In genomic region chr9:27600254-27600653, GRCh38 we compare ENCODE assay signal across 17 cellular contexts. TPM values are rescaled to one million over a fixed set of nuclear protein-coding genes. Genes with fewer than 3 reads are reported as not detected.
DNase-seq lines count a peak whose midpoint lies in the region; ATAC-seq and TF ChIP-seq lines count a peak whose summit lies in the region.
"Had no signal": no experiment of that assay in that cellular context is flagged by ENCODE, and none has a peak within 500 bp of the region (broad histone marks: within the 10 kb centered on the region; RNA-seq: fewer than 3 reads in every experiment).

No MANE protein-coding gene starts in this region.

- H3K36me3 ChIP-seq in adrenal gland (replicated peaks in 1 of 2): no peaks in the 10 kb centered on the region
- no peaks in the 10 kb centered on the region for H3K36me3 ChIP-seq in upper lobe of left lung
- H3K36me3 ChIP-seq: Peyer's patch had no signal

- ATAC-seq in right cardiac atrium (peak; percentile 49 to 63), upper lobe of left lung (ENCODE audit: low FRiP score in 2 of 2) (peak in 1 of 2 donors; percentile 78), HG03097 (IDR thresholded peaks at IDR 0.05; ENCODE audit: low FRiP score, unreplicated experiment) (no peak)
- ATAC-seq: foreskin keratinocyte had no signal

- no peak overlapping the region for H3K4me3 Mint-ChIP-seq in nephron
- H3K4me3 Mint-ChIP-seq: CD4-positive, CD25-positive, alpha-beta regulatory T cell had no signal

- intact Hi-C loops in adrenal gland (cut with DNase I): no loop called here
- intact Hi-C loops in right cardiac atrium (cut with DNase I): no loop called here

- 42 to 59% (median 52%) methylated on average over 2 of the region's 2 CpGs for WGBS in adrenal gland, 4 donors
- WGBS in right cardiac atrium: 34% methylated on average over 2 of the region's 2 CpGs
- 37 to 40% methylated on average over 2 of the region's 2 CpGs for WGBS in upper lobe of left lung, 2 donors

- no peak for TF ChIP-seq CTCF in adrenal gland (IDR thresholded peaks at IDR 0.05)
- TF ChIP-seq CTCF in nephron (IDR thresholded peaks at IDR 0.05; ENCODE audit: unreplicated experiment in 3 of 3): no peak
- no peak for TF ChIP-seq CTCF in upper lobe of left lung (IDR thresholded peaks at IDR 0.05)

- no peaks in the 10 kb centered on the region for H3K27me3 ChIP-seq in adrenal gland
- H3K27me3 ChIP-seq in right cardiac atrium (ENCODE audit: control insufficient read depth, insufficient read depth): no peaks in the 10 kb centered on the region
- H3K27me3 ChIP-seq in upper lobe of left lung: no peaks in the 10 kb centered on the region
- H3K27me3 ChIP-seq: foreskin keratinocyte, Peyer's patch had no signal

- H3K4me1 Mint-ChIP-seq in nephron: peaks cover 14% of the 10 kb centered on the region
- H3K4me1 Mint-ChIP-seq: CD4-positive, CD25-positive, alpha-beta regulatory T cell had no signal

- H3K9me3 ChIP-seq in adrenal gland (replicated peaks in 1 of 3) (no peaks in the 10 kb centered on the region), right cardiac atrium (ENCODE audit: control insufficient read depth, low read length) (no peaks in the 10 kb centered on the region), upper lobe of left lung (no peaks in the 10 kb centered on the region)
- H3K9me3 ChIP-seq: Peyer's patch had no signal

- H3K36me3 Mint-ChIP-seq in nephron (ENCODE audit: low read depth): no peaks in the 10 kb centered on the region
- H3K36me3 Mint-ChIP-seq: CD4-positive, CD25-positive, alpha-beta regulatory T cell had no signal

- no peaks in the 10 kb centered on the region for H3K9me3 Mint-ChIP-seq in nephron
- H3K9me3 Mint-ChIP-seq: CD4-positive, CD25-positive, alpha-beta regulatory T cell had no signal

- H3K27ac ChIP-seq in adrenal gland (peak overlapping the region in 4 of 5 donors; percentile 31 to 77 (median 52)), right cardiac atrium (ENCODE audit: low read length) (no peak overlapping the region), upper lobe of left lung (peak overlapping the region; percentile 67 to 77 (median 72))
- H3K27ac ChIP-seq: foreskin keratinocyte had no signal

- no peaks in the 10 kb centered on the region for H3K27me3 Mint-ChIP-seq in nephron (ENCODE audit: low read depth)

- H3K4me3 ChIP-seq in adrenal gland: no peak overlapping the region
- no peak overlapping the region for H3K4me3 ChIP-seq in right cardiac atrium (ENCODE audit: low read length)
- no peak overlapping the region for H3K4me3 ChIP-seq in upper lobe of left lung
- H3K4me3 ChIP-seq: Peyer's patch had no signal

- TF ChIP-seq EP300 in upper lobe of left lung (IDR thresholded peaks at IDR 0.05): peak in 1 of 4 donors; percentile 26

- no peak for DNase-seq in adrenal gland
- no peak for DNase-seq in right cardiac atrium
- DNase-seq in upper lobe of left lung: peak in 1 of 2 donors; percentile 36
- DNase-seq in T1000 (lab: John Stamatoyannopoulos, UW): no peak
- no peak for DNase-seq in stimulated activated CD4-positive, alpha-beta T cell treated with anti-CD3 and anti-CD28 coated beads, Interleukin-1b, Interleukin-23, amount 100 ng/mL, for 48 hours
- DNase-seq: activated CD4-positive, CD25-positive, alpha-beta regulatory T cell treated with anti-CD3 and anti-CD28 coated beads, Interleukin-2, amount 50 U/mL, for 72 hours; activated naive CD4-positive, alpha-beta T cell treated with anti-CD3 and anti-CD28 coated beads, Interleukin-2, amount 50 U/mL, for 16 hours; CD4-positive, CD25-positive, alpha-beta regulatory T cell; DND-41; foreskin keratinocyte; MM.1S; NCI-H526 treated with DMSO at 0.1 percent for 48 hours; Peyer's patch; retina; stimulated activated CD4-positive, alpha-beta T cell treated with anti-CD3 and anti-CD28 coated beads, Interleukin-4, amount 100 ng/mL, for 4 hours had no signal

- H3K27ac Mint-ChIP-seq in nephron: peak overlapping the region in 2 of 3 experiments; percentile 7 to 45

- no peaks in the 10 kb centered on the region for H3K4me1 ChIP-seq in adrenal gland (replicated peaks in 1 of 2)
- H3K4me1 ChIP-seq in right cardiac atrium (ENCODE audit: control insufficient read depth, insufficient read depth, low read length): no peaks in the 10 kb centered on the region
- H3K4me1 ChIP-seq in upper lobe of left lung: peaks cover 0 to 3% (median 0%) of the 10 kb centered on the region in 4 donors
- H3K4me1 ChIP-seq: foreskin keratinocyte, Peyer's patch had no signal

- no peak for TF ChIP-seq POLR2A in adrenal gland (IDR thresholded peaks at IDR 0.05)
- peak in 1 of 4 donors; percentile 40 for TF ChIP-seq POLR2A in upper lobe of left lung (IDR thresholded peaks at IDR 0.05)

RNA-seq across cellular contexts. Expression of gene C9orf72, which starts 27.0 kb away (rescaled TPM):
- total RNA-seq in adrenal gland (10 to 100 TPM in 6 of 8 donors, 1 to 10 TPM in 2; 6.2 to 31.7 (median 14.6) TPM), right cardiac atrium (10 to 100 TPM; 12.9 to 17.4 (median 15.9) TPM), upper lobe of left lung (10 to 100 TPM; 16.9 to 57.8 (median 24.9) TPM)
- polyA plus RNA-seq in adrenal gland (10 to 100 TPM; 10.7 to 22.7 (median 16.2) TPM), right cardiac atrium (10.0 TPM)
